1 cellular context compared by ENCODE assay signal in genomic region chr16:80265624-80266306, GRCh38.
A peak's percentile ranks its signal among the peaks of the same experiment; 100 is the strongest.
TF ChIP-seq lines count a peak whose summit lies in the region.

No MANE protein-coding gene starts in this region.

TF ChIP-seq in HepG2, 621 proteins besides CTCF, POLR2A, EP300 and RAD21 (continued from another document and continues in another):
- TF ChIP-seq, protein P1, sequence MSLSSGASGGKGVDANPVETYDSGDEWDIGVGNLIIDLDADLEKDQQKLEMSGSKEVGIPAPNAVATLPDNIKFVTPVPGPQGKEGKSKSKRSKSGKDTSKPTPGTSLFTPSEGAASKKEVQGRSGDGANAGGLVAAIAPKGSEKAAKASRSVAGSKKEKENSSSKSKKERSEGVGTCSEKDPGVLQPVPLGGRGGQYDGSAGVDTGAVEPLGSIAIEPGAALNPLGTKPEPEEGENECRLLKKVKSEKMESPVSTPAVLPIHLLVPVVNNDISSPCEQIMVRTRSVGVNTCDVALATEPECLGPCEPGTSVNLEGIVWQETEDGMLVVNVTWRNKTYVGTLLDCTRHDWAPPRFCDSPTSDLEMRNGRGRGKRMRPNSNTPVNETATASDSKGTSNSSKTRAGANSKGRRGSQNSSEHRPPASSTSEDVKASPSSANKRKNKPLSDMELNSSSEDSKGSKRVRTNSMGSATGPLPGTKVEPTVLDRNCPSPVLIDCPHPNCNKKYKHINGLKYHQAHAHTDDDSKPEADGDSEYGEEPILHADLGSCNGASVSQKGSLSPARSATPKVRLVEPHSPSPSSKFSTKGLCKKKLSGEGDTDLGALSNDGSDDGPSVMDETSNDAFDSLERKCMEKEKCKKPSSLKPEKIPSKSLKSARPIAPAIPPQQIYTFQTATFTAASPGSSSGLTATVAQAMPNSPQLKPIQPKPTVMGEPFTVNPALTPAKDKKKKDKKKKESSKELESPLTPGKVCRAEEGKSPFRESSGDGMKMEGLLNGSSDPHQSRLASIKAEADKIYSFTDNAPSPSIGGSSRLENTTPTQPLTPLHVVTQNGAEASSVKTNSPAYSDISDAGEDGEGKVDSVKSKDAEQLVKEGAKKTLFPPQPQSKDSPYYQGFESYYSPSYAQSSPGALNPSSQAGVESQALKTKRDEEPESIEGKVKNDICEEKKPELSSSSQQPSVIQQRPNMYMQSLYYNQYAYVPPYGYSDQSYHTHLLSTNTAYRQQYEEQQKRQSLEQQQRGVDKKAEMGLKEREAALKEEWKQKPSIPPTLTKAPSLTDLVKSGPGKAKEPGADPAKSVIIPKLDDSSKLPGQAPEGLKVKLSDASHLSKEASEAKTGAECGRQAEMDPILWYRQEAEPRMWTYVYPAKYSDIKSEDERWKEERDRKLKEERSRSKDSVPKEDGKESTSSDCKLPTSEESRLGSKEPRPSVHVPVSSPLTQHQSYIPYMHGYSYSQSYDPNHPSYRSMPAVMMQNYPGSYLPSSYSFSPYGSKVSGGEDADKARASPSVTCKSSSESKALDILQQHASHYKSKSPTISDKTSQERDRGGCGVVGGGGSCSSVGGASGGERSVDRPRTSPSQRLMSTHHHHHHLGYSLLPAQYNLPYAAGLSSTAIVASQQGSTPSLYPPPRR (CRISPR knock-in tag; IDR thresholded peaks at IDR 0.05; ENCODE audit: borderline replicate concordance) = peak; percentile 84; the same call in 1 of the 2 replicates
- no peak for TF ChIP-seq REL (CRISPR knock-in tag; conservative IDR thresholded peaks at IDR 0.05)
- TF ChIP-seq CEBPB (IDR thresholded peaks at IDR 0.05; ENCODE audit: borderline replicate concordance, low read depth, low read length) = peak; percentile 85
- 0 out of 2 replicates have a peak, but pooled peaks have one; percentile 36 for TF ChIP-seq CCDC6 (CRISPR knock-in tag; IDR thresholded peaks at IDR 0.05)
- TF ChIP-seq ZNF484 (CRISPR knock-in tag; IDR thresholded peaks at IDR 0.05; ENCODE audit: borderline replicate concordance, low read depth) = no peak
- no peak for TF ChIP-seq ZNF260 (CRISPR knock-in tag; IDR thresholded peaks at IDR 0.05; ENCODE audit: borderline replicate concordance, low read depth)
- TF ChIP-seq, protein P2, sequence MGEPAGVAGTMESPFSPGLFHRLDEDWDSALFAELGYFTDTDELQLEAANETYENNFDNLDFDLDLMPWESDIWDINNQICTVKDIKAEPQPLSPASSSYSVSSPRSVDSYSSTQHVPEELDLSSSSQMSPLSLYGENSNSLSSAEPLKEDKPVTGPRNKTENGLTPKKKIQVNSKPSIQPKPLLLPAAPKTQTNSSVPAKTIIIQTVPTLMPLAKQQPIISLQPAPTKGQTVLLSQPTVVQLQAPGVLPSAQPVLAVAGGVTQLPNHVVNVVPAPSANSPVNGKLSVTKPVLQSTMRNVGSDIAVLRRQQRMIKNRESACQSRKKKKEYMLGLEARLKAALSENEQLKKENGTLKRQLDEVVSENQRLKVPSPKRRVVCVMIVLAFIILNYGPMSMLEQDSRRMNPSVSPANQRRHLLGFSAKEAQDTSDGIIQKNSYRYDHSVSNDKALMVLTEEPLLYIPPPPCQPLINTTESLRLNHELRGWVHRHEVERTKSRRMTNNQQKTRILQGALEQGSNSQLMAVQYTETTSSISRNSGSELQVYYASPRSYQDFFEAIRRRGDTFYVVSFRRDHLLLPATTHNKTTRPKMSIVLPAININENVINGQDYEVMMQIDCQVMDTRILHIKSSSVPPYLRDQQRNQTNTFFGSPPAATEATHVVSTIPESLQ (CRISPR knock-in tag; conservative IDR thresholded peaks at IDR 0.05) = no peak
- peak; percentile 91 for TF ChIP-seq SOX13 (IDR thresholded peaks at IDR 0.05)
- TF ChIP-seq SOX13 (CRISPR knock-in tag; conservative IDR thresholded peaks at IDR 0.05 in 1 of 2, IDR thresholded peaks at IDR 0.05 in 1 of 2) = peak in 1 of 2 experiments; percentile 99; a peak in 2 of 4 replicates
- TF ChIP-seq KDM3A (CRISPR knock-in tag; IDR thresholded peaks at IDR 0.05; ENCODE audit: low read depth) = peak; percentile 85; the same call in 1 of the 2 replicates
- no peak for TF ChIP-seq SYNCRIP (IDR thresholded peaks at IDR 0.05; ENCODE audit: insufficient read depth, low read depth, low read length)
- no peak for TF ChIP-seq ZNF101 (CRISPR knock-in tag; IDR thresholded peaks at IDR 0.05; ENCODE audit: borderline replicate concordance, low read depth)
- peak; percentile 79; the same call in 1 of the 2 replicates for TF ChIP-seq KLF6 (CRISPR knock-in tag; IDR thresholded peaks at IDR 0.05)
- TF ChIP-seq NR2C2 (CRISPR knock-in tag; IDR thresholded peaks at IDR 0.05; ENCODE audit: borderline replicate concordance) = peak; percentile 92
- TF ChIP-seq SMAD3 (CRISPR knock-in tag; IDR thresholded peaks at IDR 0.05) = peak; percentile 98
- no peak for TF ChIP-seq BCL3 (CRISPR knock-in tag; IDR thresholded peaks at IDR 0.05)
- TF ChIP-seq HMG20B (CRISPR knock-in tag; conservative IDR thresholded peaks at IDR 0.05) = peak; percentile 94; the same call in 1 of the 2 replicates
- TF ChIP-seq ZNF589 (CRISPR knock-in tag; conservative IDR thresholded peaks at IDR 0.05) = peak; percentile 75; the same call in 1 of the 2 replicates
- peak; percentile 58; the same call in 1 of the 2 replicates for TF ChIP-seq TFAP4 (IDR thresholded peaks at IDR 0.05; ENCODE audit: borderline replicate concordance, low read depth)
- TF ChIP-seq, protein P3, sequence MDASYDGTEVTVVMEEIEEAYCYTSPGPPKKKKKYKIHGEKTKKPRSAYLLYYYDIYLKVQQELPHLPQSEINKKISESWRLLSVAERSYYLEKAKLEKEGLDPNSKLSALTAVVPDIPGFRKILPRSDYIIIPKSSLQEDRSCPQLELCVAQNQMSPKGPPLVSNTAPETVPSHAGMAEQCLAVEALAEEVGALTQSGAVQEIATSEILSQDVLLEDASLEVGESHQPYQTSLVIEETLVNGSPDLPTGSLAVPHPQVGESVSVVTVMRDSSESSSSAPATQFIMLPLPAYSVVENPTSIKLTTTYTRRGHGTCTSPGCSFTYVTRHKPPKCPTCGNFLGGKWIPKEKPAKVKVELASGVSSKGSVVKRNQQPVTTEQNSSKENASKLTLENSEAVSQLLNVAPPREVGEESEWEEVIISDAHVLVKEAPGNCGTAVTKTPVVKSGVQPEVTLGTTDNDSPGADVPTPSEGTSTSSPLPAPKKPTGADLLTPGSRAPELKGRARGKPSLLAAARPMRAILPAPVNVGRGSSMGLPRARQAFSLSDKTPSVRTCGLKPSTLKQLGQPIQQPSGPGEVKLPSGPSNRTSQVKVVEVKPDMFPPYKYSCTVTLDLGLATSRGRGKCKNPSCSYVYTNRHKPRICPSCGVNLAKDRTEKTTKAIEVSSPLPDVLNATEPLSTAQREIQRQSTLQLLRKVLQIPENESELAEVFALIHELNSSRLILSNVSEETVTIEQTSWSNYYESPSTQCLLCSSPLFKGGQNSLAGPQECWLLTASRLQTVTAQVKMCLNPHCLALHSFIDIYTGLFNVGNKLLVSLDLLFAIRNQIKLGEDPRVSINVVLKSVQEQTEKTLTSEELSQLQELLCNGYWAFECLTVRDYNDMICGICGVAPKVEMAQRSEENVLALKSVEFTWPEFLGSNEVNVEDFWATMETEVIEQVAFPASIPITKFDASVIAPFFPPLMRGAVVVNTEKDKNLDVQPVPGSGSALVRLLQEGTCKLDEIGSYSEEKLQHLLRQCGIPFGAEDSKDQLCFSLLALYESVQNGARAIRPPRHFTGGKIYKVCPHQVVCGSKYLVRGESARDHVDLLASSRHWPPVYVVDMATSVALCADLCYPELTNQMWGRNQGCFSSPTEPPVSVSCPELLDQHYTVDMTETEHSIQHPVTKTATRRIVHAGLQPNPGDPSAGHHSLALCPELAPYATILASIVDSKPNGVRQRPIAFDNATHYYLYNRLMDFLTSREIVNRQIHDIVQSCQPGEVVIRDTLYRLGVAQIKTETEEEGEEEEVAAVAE (CRISPR knock-in tag; IDR thresholded peaks at IDR 0.05; ENCODE audit: borderline replicate concordance) = peak; percentile 84; the same call in 1 of the 2 replicates
- TF ChIP-seq, protein P4, sequence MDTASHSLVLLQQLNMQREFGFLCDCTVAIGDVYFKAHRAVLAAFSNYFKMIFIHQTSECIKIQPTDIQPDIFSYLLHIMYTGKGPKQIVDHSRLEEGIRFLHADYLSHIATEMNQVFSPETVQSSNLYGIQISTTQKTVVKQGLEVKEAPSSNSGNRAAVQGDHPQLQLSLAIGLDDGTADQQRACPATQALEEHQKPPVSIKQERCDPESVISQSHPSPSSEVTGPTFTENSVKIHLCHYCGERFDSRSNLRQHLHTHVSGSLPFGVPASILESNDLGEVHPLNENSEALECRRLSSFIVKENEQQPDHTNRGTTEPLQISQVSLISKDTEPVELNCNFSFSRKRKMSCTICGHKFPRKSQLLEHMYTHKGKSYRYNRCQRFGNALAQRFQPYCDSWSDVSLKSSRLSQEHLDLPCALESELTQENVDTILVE (CRISPR knock-in tag; IDR thresholded peaks at IDR 0.05) = peak; percentile 76; the same call in 1 of the 2 replicates
- peak; percentile 75 for TF ChIP-seq ZNF335 (CRISPR knock-in tag; IDR thresholded peaks at IDR 0.05)
- TF ChIP-seq, protein P5, sequence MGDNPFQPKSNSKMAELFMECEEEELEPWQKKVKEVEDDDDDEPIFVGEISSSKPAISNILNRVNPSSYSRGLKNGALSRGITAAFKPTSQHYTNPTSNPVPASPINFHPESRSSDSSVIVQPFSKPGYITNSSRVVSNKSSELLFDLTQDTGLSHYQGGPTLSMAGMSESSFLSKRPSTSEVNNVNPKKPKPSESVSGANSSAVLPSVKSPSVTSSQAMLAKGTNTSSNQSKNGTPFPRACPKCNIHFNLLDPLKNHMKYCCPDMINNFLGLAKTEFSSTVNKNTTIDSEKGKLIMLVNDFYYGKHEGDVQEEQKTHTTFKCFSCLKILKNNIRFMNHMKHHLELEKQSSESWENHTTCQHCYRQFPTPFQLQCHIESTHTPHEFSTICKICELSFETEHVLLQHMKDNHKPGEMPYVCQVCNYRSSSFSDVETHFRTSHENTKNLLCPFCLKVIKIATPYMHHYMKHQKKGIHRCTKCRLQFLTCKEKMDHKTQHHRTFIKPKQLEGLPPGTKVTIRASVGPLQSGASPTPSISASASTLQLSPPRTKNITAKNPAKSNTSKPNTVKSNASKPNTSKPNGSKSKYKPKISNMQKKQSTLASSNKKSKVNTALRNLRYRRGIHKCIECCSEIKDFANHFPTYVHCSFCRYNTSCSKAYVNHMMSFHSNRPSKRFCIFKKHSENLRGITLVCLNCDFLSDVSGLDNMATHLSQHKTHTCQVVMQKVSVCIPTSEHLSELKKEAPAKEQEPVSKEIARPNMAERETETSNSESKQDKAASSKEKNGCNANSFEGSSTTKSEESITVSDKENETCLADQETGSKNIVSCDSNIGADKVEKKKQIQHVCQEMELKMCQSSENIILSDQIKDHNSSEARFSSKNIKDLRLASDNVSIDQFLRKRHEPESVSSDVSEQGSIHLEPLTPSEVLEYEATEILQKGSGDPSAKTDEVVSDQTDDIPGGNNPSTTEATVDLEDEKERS (CRISPR knock-in tag; IDR thresholded peaks at IDR 0.05) = peak; percentile 98
- TF ChIP-seq SKI (IDR thresholded peaks at IDR 0.05; ENCODE audit: partially characterized antibody) = peak; percentile 62
- peak; percentile 93 for TF ChIP-seq WIZ (CRISPR knock-in tag; IDR thresholded peaks at IDR 0.05)
- TF ChIP-seq ZNF747 (CRISPR knock-in tag; IDR thresholded peaks at IDR 0.05; ENCODE audit: borderline replicate concordance) = no peak
- TF ChIP-seq ZNF263 (CRISPR knock-in tag; IDR thresholded peaks at IDR 0.05) = peak; percentile 53; the same call in 1 of the 2 replicates
- TF ChIP-seq, protein P6, sequence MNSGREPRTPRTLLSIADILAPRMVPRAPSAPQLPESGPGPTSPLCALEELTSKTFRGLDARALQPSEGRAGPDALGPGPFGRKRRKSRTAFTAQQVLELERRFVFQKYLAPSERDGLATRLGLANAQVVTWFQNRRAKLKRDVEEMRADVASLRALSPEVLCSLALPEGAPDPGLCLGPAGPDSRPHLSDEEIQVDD (CRISPR knock-in tag; IDR thresholded peaks at IDR 0.05; ENCODE audit: borderline replicate concordance) = no peak
- TF ChIP-seq ZNF143 (CRISPR knock-in tag; IDR thresholded peaks at IDR 0.05) = 0 out of 2 replicates have a peak, but pooled peaks have one; percentile 30
- peak; percentile 92 for TF ChIP-seq HNF4G (IDR thresholded peaks at IDR 0.05; ENCODE audit: borderline replicate concordance, low read depth, low read length)
- TF ChIP-seq HNF4G (CRISPR knock-in tag; IDR thresholded peaks at IDR 0.05; ENCODE audit: borderline replicate concordance, low read depth) = peak; percentile 97; the same call in 1 of the 2 replicates
- TF ChIP-seq ZFY (CRISPR knock-in tag; IDR thresholded peaks at IDR 0.05) = no peak
- peak; percentile 84 for TF ChIP-seq TFE3 (CRISPR knock-in tag; IDR thresholded peaks at IDR 0.05)
- TF ChIP-seq NFE2L2 (IDR thresholded peaks at IDR 0.05; ENCODE audit: low read length) = peak; percentile 9; the same call in 1 of the 2 replicates
- TF ChIP-seq FIP1L1 (IDR thresholded peaks at IDR 0.05; ENCODE audit: borderline replicate concordance, insufficient read depth, low read depth, low read length) = no peak
- TF ChIP-seq BCL6 (CRISPR knock-in tag; IDR thresholded peaks at IDR 0.05) = peak; percentile 94
